8 cellular contexts compared by ENCODE assay signal in the genomic region with DNA sequence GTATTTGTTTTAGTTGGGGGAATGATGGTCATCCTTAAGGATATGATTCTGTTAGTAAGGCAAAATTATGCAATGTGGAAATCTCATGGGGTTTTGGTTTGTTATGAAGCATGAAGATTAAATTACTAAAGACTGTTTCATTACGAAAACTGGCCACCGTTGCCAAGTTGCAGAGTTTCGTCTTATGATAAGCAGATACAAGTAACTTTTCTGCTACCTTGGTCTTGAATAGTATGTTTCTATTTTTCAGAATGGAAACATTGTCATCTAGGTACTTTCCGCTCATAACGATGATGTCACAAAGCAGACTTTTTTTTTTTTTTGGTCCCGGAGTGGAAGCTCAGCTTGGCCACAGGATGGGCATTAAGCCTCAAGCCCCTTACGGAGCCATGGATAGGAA.
A peak's percentile ranks its signal among the peaks of the same experiment; 100 is the strongest.
DNase-seq lines count a peak whose midpoint lies in the region; ATAC-seq lines count a peak whose summit lies in the region.

No MANE protein-coding gene starts in this region.

- ATAC-seq in HG03060 (IDR thresholded peaks at IDR 0.05; ENCODE audit: low read depth, unreplicated experiment) (peak; percentile 43), GM19467 (IDR thresholded peaks at IDR 0.05; ENCODE audit: unreplicated experiment) (no peak)

- H3K4me3 Mint-ChIP-seq in stimulated activated naive CD8-positive, alpha-beta T cell treated with anti-CD3 and anti-CD28 coated beads, Interleukin-15, Interleukin-2, amounts not matched to agents 100 ng/mL and 50 ng/mL, for 24 hours, result no peak overlapping the region

- peak; percentile 75 for DNase-seq in activated effector memory CD4-positive, alpha-beta T cell treated with anti-CD3 and anti-CD28 coated beads, Interleukin-2, amount 50 U/mL, for 16 hours
- DNase-seq in activated effector memory CD4-positive, alpha-beta T cell treated with Interleukin-2 at 50 U/mL for 16 hours, result no peak
- peak; percentile 30 for DNase-seq in brain pericyte (ENCODE audit: low read depth, low spot score)
- DNase-seq in SIG-M5 treated with dmso at 0.1 percent for 504 hours (lab: John Stamatoyannopoulos, UW; ENCODE audit: unreplicated experiment), result no peak
- no peak for DNase-seq in NCI-H2029 (lab: John Stamatoyannopoulos, UW)

- peaks cover 32% of the 10 kb centered on the region for H3K4me1 Mint-ChIP-seq in stimulated activated naive CD8-positive, alpha-beta T cell treated with anti-CD3 and anti-CD28 coated beads, Interleukin-15, Interleukin-2, amounts not matched to agents 100 ng/mL and 50 ng/mL, for 24 hours (ENCODE audit: low read depth)

- no peaks in the 10 kb centered on the region for H3K36me3 Mint-ChIP-seq in stimulated activated naive CD8-positive, alpha-beta T cell treated with anti-CD3 and anti-CD28 coated beads, Interleukin-15, Interleukin-2, amounts not matched to agents 100 ng/mL and 50 ng/mL, for 24 hours (ENCODE audit: low read depth)

- peak overlapping the region; percentile 54 for H3K27ac Mint-ChIP-seq in stimulated activated naive CD8-positive, alpha-beta T cell treated with anti-CD3 and anti-CD28 coated beads, Interleukin-15, Interleukin-2, amounts not matched to agents 100 ng/mL and 50 ng/mL, for 24 hours

- H3K27me3 Mint-ChIP-seq in stimulated activated naive CD8-positive, alpha-beta T cell treated with anti-CD3 and anti-CD28 coated beads, Interleukin-15, Interleukin-2, amounts not matched to agents 100 ng/mL and 50 ng/mL, for 24 hours, result no peaks in the 10 kb centered on the region

- no peaks in the 10 kb centered on the region for H3K9me3 Mint-ChIP-seq in stimulated activated naive CD8-positive, alpha-beta T cell treated with anti-CD3 and anti-CD28 coated beads, Interleukin-15, Interleukin-2, amounts not matched to agents 100 ng/mL and 50 ng/mL, for 24 hours

Comparison
In these comparisons a context has a peak if more than half of its experiments do, and no peak if none do; other contexts are left out.
1. DNase-seq: peak in activated effector memory CD4-positive, alpha-beta T cell treated with anti-CD3 and anti-CD28 coated beads, Interleukin-2, amount 50 U/mL, for 16 hours (single experiment) and brain pericyte (single experiment); none in activated effector memory CD4-positive, alpha-beta T cell treated with Interleukin-2 at 50 U/mL for 16 hours (single experiment), SIG-M5 treated with dmso at 0.1 percent for 504 hours (single experiment) and NCI-H2029 (single experiment).